In the genomic region with DNA sequence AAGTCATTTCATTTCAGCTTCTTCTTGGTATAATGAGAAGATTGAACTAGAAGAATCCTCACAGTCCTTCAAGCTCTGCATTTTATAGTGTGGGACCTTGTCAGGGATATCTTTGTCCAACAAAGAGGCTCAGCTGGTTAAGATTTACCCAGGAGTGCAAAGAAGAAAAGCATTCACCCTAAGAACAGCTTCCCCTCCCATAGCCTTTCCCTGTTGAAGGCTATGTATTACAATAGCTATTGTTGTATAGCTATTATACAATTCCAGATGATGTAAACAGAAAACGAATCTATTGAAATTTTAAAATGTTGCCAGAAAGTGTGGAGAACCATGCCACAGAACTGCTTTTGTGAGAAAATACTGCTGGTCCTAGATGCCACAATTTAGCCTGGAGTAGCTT, we compare ENCODE assay signal across 24 cellular contexts.
"Had no signal": no experiment of that assay in that cellular context is flagged by ENCODE, and none has a peak within 500 bp of the region (broad histone marks: within the 10 kb centered on the region; RNA-seq: fewer than 3 reads in every experiment).

No MANE protein-coding gene starts in this region.

- H3K27me3 ChIP-seq: adrenal gland, breast epithelium, MG63, Peyer's patch had no signal

- H3K4me1 ChIP-seq: adrenal gland, breast epithelium had no signal

- H3K9me3 ChIP-seq: adrenal gland, breast epithelium, MG63, Peyer's patch had no signal

- ATAC-seq: activated CD4-positive, CD25-positive, alpha-beta regulatory T cell treated with anti-CD3 and anti-CD28 coated beads, Interleukin-2, amount 50 U/mL, for 24 hours; activated CD8-positive, alpha-beta T cell treated with anti-CD3 and anti-CD28 coated beads for 36 hours; activated T-cell treated with anti-CD3 and anti-CD28 coated beads, Interleukin-2, amount 50 U/mL, for 72 hours had no signal

- H3K4me3 Mint-ChIP-seq: activated CD8-positive, alpha-beta T cell treated with anti-CD3 and anti-CD28 coated beads for 36 hours; activated naive CD4-positive, alpha-beta T cell treated with anti-CD3 and anti-CD28 coated beads, Interleukin-2, amount 10 ng/mL, durations not matched to agents 7 days and 5 days; activated naive CD8-positive, alpha-beta T cell treated with anti-CD3 and anti-CD28 coated beads, Interleukin-2, amount 10 ng/mL, durations not matched to agents 7 days and 5 days; activated T-cell treated with anti-CD3 and anti-CD28 coated beads, Interleukin-2, amount 50 U/mL, for 72 hours; T-helper 1 cell treated with Interleukin-12 subunit alpha and Interleukin-12 subunit beta and Interleukin-4 antibody, amounts not matched to agents 30 μg/mL and 1 μg/mL, for 36 hours had no signal

- H3K27ac Mint-ChIP-seq: activated CD8-positive, alpha-beta T cell treated with anti-CD3 and anti-CD28 coated beads for 36 hours; activated naive CD4-positive, alpha-beta T cell treated with anti-CD3 and anti-CD28 coated beads, Interleukin-2, amount 10 ng/mL, durations not matched to agents 7 days and 5 days; activated naive CD8-positive, alpha-beta T cell treated with anti-CD3 and anti-CD28 coated beads, Interleukin-2, amount 10 ng/mL, durations not matched to agents 7 days and 5 days; activated T-cell treated with anti-CD3 and anti-CD28 coated beads, Interleukin-2, amount 50 U/mL, for 72 hours; activated T-helper 2 cell treated with anti-CD3 and anti-CD28 coated beads, Interferon-gamma antibody, Interleukin-2, Interleukin-4, amounts not matched to agents 10 μg/mL and 5 μg/mL and 100 μg/mL, durations not matched to agents 14 hours and 24 hours and 36 hours; T-helper 1 cell treated with Interleukin-12 subunit alpha and Interleukin-12 subunit beta and Interleukin-4 antibody, amounts not matched to agents 30 μg/mL and 1 μg/mL, for 36 hours had no signal

- H3K27ac ChIP-seq: adrenal gland, breast epithelium, Peyer's patch, RWPE1 had no signal

- H3K9me3 Mint-ChIP-seq: activated CD8-positive, alpha-beta T cell treated with anti-CD3 and anti-CD28 coated beads for 36 hours; activated naive CD4-positive, alpha-beta T cell treated with anti-CD3 and anti-CD28 coated beads, Interleukin-2, amount 10 ng/mL, durations not matched to agents 7 days and 5 days; activated naive CD8-positive, alpha-beta T cell treated with anti-CD3 and anti-CD28 coated beads, Interleukin-2, amount 10 ng/mL, durations not matched to agents 7 days and 5 days; activated T-cell treated with anti-CD3 and anti-CD28 coated beads, Interleukin-2, amount 50 U/mL, for 72 hours; activated T-helper 2 cell treated with anti-CD3 and anti-CD28 coated beads, Interferon-gamma antibody, Interleukin-2, Interleukin-4, amounts not matched to agents 10 μg/mL and 5 μg/mL and 100 μg/mL, durations not matched to agents 14 hours and 24 hours and 36 hours; T-helper 1 cell treated with Interleukin-12 subunit alpha and Interleukin-12 subunit beta and Interleukin-4 antibody, amounts not matched to agents 30 μg/mL and 1 μg/mL, for 36 hours had no signal

- H3K36me3 Mint-ChIP-seq: activated naive CD4-positive, alpha-beta T cell treated with anti-CD3 and anti-CD28 coated beads, Interleukin-2, amount 10 ng/mL, durations not matched to agents 7 days and 5 days; activated naive CD8-positive, alpha-beta T cell treated with anti-CD3 and anti-CD28 coated beads, Interleukin-2, amount 10 ng/mL, durations not matched to agents 7 days and 5 days had no signal

- DNase-seq: activated CD4-positive, alpha-beta T cell treated with anti-CD3 and anti-CD28 coated beads for 4 hours; activated CD8-positive, alpha-beta memory T cell treated with anti-CD3 and anti-CD28 coated beads, Interleukin-2, amount 50 U/mL, for 4 hours; activated CD8-positive, alpha-beta T cell treated with anti-CD3 and anti-CD28 coated beads for 36 hours; activated gamma-delta T cell treated with Interleukin-2 at 50 U/mL for 16 hours; activated naive CD4-positive, alpha-beta T cell treated with anti-CD3 and anti-CD28 coated beads, Interleukin-2, amount 10 ng/mL, durations not matched to agents 7 days and 5 days; activated naive CD8-positive, alpha-beta T cell treated with anti-CD3 and anti-CD28 coated beads, Interleukin-2, amount 10 ng/mL, durations not matched to agents 7 days and 5 days; activated T-cell treated with anti-CD3 and anti-CD28 coated beads, Interleukin-2, amount 50 U/mL, for 72 hours; adrenal gland; anterior cingulate cortex; MG63; NCI-H1105; NCI-H1436; NCI-H1694 treated with DMSO at 0.1 percent for 48 hours; NCI-H2029 treated with DMSO at 0.1 percent for 48 hours; NCI-H345; NCI-H510A; NCI-H69; Peyer's patch; SHP77 treated with DMSO at 0.1 percent for 48 hours had no signal

- H3K27me3 Mint-ChIP-seq: activated CD8-positive, alpha-beta T cell treated with anti-CD3 and anti-CD28 coated beads for 36 hours had no signal

- H3K4me3 ChIP-seq: adrenal gland, breast epithelium, MG63, Peyer's patch had no signal

- H3K4me1 Mint-ChIP-seq: activated naive CD4-positive, alpha-beta T cell treated with anti-CD3 and anti-CD28 coated beads, Interleukin-2, amount 10 ng/mL, durations not matched to agents 7 days and 5 days; activated naive CD8-positive, alpha-beta T cell treated with anti-CD3 and anti-CD28 coated beads, Interleukin-2, amount 10 ng/mL, durations not matched to agents 7 days and 5 days had no signal

- H3K36me3 ChIP-seq: adrenal gland, breast epithelium, MG63, Peyer's patch had no signal
